ENCODE assay signal across 1 cellular context in the genomic region with DNA sequence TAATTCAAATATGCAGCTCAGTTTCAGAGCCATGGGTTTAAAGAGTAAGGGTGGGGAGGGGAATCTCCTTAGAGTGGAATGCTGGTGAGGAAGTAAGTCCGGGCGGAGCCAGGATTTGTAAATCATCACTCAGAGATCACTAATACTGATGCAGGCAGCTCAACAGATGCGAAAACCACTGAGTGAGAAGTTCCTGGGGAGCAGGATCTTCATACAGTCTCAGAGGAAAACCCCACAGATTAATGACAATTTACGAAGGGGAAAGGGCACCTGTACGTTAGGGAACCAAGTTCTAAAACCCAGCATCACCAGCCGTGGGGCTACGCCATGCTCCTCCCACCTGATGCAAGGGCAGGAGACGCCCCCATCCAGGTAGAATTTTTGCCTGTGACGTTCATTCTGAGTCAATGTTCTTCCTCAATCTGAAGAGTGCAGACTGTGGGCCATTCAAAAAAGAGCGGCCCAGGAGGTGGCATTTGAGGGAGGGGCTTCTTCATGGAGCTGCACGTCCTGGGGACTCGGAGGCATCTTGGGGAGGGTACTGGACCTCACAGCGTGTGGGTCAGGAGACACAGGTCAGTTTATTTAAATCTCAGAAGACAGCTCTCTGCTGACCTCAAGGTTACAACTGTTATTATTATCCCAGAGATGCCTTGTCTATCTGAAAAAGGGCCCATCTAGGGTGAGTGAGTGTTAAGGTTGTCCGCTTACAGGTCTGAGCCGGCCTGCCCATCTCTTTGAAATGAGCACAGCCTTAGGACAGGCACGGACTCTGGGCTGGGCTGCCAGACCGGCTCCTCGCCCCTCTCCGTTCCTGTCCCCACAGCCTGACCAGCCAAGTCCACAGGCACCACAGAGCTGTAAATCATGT.
TF ChIP-seq lines count a peak whose summit lies in the region.

No MANE protein-coding gene starts in this region.

TF ChIP-seq in GM23338, 12 proteins besides CTCF, POLR2A, EP300 and RAD21 (continued from another document):
- TF ChIP-seq, protein P1, sequence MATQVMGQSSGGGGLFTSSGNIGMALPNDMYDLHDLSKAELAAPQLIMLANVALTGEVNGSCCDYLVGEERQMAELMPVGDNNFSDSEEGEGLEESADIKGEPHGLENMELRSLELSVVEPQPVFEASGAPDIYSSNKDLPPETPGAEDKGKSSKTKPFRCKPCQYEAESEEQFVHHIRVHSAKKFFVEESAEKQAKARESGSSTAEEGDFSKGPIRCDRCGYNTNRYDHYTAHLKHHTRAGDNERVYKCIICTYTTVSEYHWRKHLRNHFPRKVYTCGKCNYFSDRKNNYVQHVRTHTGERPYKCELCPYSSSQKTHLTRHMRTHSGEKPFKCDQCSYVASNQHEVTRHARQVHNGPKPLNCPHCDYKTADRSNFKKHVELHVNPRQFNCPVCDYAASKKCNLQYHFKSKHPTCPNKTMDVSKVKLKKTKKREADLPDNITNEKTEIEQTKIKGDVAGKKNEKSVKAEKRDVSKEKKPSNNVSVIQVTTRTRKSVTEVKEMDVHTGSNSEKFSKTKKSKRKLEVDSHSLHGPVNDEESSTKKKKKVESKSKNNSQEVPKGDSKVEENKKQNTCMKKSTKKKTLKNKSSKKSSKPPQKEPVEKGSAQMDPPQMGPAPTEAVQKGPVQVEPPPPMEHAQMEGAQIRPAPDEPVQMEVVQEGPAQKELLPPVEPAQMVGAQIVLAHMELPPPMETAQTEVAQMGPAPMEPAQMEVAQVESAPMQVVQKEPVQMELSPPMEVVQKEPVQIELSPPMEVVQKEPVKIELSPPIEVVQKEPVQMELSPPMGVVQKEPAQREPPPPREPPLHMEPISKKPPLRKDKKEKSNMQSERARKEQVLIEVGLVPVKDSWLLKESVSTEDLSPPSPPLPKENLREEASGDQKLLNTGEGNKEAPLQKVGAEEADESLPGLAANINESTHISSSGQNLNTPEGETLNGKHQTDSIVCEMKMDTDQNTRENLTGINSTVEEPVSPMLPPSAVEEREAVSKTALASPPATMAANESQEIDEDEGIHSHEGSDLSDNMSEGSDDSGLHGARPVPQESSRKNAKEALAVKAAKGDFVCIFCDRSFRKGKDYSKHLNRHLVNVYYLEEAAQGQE (IDR thresholded peaks at IDR 0.05; ENCODE audit: unreplicated experiment) = no peak
- TF ChIP-seq JUNB (IDR thresholded peaks at IDR 0.05; ENCODE audit: unreplicated experiment) (no peak), ZNF114 (CRISPR knock-in tag; IDR thresholded peaks at IDR 0.05) (no peak), POLR2AphosphoS5 (IDR thresholded peaks at IDR 0.05; ENCODE audit: low read depth) (no peak), CREB1 (CRISPR knock-in tag; IDR thresholded peaks at IDR 0.05; ENCODE audit: low read depth) (no peak)
- TF ChIP-seq, protein P2, sequence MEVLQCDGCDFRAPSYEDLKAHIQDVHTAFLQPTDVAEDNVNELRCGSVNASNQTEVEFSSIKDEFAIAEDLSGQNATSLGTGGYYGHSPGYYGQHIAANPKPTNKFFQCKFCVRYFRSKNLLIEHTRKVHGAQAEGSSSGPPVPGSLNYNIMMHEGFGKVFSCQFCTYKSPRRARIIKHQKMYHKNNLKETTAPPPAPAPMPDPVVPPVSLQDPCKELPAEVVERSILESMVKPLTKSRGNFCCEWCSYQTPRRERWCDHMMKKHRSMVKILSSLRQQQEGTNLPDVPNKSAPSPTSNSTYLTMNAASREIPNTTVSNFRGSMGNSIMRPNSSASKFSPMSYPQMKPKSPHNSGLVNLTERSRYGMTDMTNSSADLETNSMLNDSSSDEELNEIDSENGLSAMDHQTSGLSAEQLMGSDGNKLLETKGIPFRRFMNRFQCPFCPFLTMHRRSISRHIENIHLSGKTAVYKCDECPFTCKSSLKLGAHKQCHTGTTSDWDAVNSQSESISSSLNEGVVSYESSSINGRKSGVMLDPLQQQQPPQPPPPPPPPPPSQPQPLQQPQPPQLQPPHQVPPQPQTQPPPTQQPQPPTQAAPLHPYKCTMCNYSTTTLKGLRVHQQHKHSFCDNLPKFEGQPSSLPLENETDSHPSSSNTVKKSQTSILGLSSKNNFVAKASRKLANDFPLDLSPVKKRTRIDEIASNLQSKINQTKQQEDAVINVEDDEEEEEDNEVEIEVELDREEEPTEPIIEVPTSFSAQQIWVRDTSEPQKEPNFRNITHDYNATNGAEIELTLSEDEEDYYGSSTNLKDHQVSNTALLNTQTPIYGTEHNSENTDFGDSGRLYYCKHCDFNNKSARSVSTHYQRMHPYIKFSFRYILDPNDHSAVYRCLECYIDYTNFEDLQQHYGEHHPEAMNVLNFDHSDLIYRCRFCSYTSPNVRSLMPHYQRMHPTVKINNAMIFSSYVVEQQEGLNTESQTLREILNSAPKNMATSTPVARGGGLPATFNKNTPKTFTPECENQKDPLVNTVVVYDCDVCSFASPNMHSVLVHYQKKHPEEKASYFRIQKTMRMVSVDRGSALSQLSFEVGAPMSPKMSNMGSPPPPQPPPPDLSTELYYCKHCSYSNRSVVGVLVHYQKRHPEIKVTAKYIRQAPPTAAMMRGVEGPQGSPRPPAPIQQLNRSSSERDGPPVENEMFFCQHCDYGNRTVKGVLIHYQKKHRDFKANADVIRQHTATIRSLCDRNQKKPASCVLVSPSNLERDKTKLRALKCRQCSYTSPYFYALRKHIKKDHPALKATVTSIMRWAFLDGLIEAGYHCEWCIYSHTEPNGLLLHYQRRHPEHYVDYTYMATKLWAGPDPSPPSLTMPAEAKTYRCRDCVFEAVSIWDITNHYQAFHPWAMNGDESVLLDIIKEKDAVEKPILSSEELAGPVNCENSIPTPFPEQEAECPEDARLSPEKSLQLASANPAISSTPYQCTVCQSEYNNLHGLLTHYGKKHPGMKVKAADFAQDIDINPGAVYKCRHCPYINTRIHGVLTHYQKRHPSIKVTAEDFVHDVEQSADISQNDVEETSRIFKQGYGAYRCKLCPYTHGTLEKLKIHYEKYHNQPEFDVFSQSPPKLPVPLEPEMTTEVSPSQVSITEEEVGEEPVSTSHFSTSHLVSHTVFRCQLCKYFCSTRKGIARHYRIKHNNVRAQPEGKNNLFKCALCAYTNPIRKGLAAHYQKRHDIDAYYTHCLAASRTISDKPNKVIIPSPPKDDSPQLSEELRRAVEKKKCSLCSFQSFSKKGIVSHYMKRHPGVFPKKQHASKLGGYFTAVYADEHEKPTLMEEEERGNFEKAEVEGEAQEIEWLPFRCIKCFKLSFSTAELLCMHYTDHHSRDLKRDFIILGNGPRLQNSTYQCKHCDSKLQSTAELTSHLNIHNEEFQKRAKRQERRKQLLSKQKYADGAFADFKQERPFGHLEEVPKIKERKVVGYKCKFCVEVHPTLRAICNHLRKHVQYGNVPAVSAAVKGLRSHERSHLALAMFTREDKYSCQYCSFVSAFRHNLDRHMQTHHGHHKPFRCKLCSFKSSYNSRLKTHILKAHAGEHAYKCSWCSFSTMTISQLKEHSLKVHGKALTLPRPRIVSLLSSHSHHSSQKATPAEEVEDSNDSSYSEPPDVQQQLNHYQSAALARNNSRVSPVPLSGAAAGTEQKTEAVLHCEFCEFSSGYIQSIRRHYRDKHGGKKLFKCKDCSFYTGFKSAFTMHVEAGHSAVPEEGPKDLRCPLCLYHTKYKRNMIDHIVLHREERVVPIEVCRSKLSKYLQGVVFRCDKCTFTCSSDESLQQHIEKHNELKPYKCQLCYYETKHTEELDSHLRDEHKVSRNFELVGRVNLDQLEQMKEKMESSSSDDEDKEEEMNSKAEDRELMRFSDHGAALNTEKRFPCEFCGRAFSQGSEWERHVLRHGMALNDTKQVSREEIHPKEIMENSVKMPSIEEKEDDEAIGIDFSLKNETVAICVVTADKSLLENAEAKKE (CRISPR knock-in tag; IDR thresholded peaks at IDR 0.05) = no peak
- TF ChIP-seq, protein P3, sequence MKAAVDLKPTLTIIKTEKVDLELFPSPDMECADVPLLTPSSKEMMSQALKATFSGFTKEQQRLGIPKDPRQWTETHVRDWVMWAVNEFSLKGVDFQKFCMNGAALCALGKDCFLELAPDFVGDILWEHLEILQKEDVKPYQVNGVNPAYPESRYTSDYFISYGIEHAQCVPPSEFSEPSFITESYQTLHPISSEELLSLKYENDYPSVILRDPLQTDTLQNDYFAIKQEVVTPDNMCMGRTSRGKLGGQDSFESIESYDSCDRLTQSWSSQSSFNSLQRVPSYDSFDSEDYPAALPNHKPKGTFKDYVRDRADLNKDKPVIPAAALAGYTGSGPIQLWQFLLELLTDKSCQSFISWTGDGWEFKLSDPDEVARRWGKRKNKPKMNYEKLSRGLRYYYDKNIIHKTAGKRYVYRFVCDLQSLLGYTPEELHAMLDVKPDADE (IDR thresholded peaks at IDR 0.05) = no peak
